1 cellular context compared by ENCODE assay signal in genomic region chr3:58237940-58238681, GRCh38.
TF ChIP-seq lines count a peak whose summit lies in the region.

No MANE protein-coding gene starts in this region.

TF ChIP-seq in HepG2, 621 proteins besides CTCF, POLR2A, EP300 and RAD21 (continued from another document and continues in another):
- TF ChIP-seq, protein P1, sequence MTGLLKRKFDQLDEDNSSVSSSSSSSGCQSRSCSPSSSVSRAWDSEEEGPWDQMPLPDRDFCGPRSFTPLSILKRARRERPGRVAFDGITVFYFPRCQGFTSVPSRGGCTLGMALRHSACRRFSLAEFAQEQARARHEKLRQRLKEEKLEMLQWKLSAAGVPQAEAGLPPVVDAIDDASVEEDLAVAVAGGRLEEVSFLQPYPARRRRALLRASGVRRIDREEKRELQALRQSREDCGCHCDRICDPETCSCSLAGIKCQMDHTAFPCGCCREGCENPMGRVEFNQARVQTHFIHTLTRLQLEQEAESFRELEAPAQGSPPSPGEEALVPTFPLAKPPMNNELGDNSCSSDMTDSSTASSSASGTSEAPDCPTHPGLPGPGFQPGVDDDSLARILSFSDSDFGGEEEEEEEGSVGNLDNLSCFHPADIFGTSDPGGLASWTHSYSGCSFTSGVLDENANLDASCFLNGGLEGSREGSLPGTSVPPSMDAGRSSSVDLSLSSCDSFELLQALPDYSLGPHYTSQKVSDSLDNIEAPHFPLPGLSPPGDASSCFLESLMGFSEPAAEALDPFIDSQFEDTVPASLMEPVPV (CRISPR knock-in tag; IDR thresholded peaks at IDR 0.05) = peak; percentile 60; the same call in 1 of the 2 replicates
- TF ChIP-seq TOE1 (CRISPR knock-in tag; IDR thresholded peaks at IDR 0.05) (no peak), SP140L (CRISPR knock-in tag; IDR thresholded peaks at IDR 0.05; ENCODE audit: borderline replicate concordance) (no peak), NFATC3 (CRISPR knock-in tag; IDR thresholded peaks at IDR 0.05) (no peak), ZNF772 (CRISPR knock-in tag; IDR thresholded peaks at IDR 0.05) (no peak; the same call in 1 of the 2 replicates), TBP (CRISPR knock-in tag; IDR thresholded peaks at IDR 0.05) (no peak), ZBTB42 (CRISPR knock-in tag; IDR thresholded peaks at IDR 0.05) (no peak), ZBTB7B (CRISPR knock-in tag; IDR thresholded peaks at IDR 0.05) (0 out of 2 replicates have a peak, but pooled peaks have one; percentile 53), SRY (CRISPR knock-in tag; IDR thresholded peaks at IDR 0.05) (no peak; the same call in 1 of the 2 replicates), ZBTB7A (CRISPR knock-in tag; IDR thresholded peaks at IDR 0.05) (no peak), PRDM15 (CRISPR knock-in tag; IDR thresholded peaks at IDR 0.05) (no peak), RAD51 (IDR thresholded peaks at IDR 0.05; ENCODE audit: borderline replicate concordance) (no peak), ZXDC (CRISPR knock-in tag; IDR thresholded peaks at IDR 0.05) (0 out of 2 replicates have a peak, but pooled peaks have one; percentile 38), ZHX1 (CRISPR knock-in tag; IDR thresholded peaks at IDR 0.05; ENCODE audit: low read depth) (no peak), FOXA1 (IDR thresholded peaks at IDR 0.05) (no peak), FOXA1 (CRISPR knock-in tag; IDR thresholded peaks at IDR 0.05) (no peak), ZNF280B (CRISPR knock-in tag; IDR thresholded peaks at IDR 0.05; ENCODE audit: borderline replicate concordance) (peak; percentile 66; the same call in 1 of the 2 replicates), FOXM1 (CRISPR knock-in tag; IDR thresholded peaks at IDR 0.05) (no peak), MYC (CRISPR knock-in tag; IDR thresholded peaks at IDR 0.05; ENCODE audit: borderline replicate concordance) (peak; percentile 79), EZH2 (conservative IDR thresholded peaks at IDR 0.05; ENCODE audit: low read depth, low read length) (no peak), ZNF800 (CRISPR knock-in tag; IDR thresholded peaks at IDR 0.05) (0 out of 2 replicates have a peak, but pooled peaks have one; percentile 56), TBX3 (IDR thresholded peaks at IDR 0.05; ENCODE audit: borderline replicate concordance) (peak; percentile 22; the same call in 1 of the 2 replicates), GABPB1 (CRISPR knock-in tag; IDR thresholded peaks at IDR 0.05) (0 out of 2 replicates have a peak, but pooled peaks have one; percentile 28), ZNF275 (CRISPR knock-in tag; IDR thresholded peaks at IDR 0.05; ENCODE audit: borderline replicate concordance) (0 out of 2 replicates have a peak, but pooled peaks have one; percentile 29), CAMTA2 (CRISPR knock-in tag; IDR thresholded peaks at IDR 0.05; ENCODE audit: borderline replicate concordance) (no peak), BORCS8-MEF2B (CRISPR knock-in tag; IDR thresholded peaks at IDR 0.05) (peak; percentile 86)
- TF ChIP-seq, protein P2, sequence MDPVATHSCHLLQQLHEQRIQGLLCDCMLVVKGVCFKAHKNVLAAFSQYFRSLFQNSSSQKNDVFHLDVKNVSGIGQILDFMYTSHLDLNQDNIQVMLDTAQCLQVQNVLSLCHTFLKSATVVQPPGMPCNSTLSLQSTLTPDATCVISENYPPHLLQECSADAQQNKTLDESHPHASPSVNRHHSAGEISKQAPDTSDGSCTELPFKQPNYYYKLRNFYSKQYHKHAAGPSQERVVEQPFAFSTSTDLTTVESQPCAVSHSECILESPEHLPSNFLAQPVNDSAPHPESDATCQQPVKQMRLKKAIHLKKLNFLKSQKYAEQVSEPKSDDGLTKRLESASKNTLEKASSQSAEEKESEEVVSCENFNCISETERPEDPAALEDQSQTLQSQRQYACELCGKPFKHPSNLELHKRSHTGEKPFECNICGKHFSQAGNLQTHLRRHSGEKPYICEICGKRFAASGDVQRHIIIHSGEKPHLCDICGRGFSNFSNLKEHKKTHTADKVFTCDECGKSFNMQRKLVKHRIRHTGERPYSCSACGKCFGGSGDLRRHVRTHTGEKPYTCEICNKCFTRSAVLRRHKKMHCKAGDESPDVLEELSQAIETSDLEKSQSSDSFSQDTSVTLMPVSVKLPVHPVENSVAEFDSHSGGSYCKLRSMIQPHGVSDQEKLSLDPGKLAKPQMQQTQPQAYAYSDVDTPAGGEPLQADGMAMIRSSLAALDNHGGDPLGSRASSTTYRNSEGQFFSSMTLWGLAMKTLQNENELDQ (CRISPR knock-in tag; IDR thresholded peaks at IDR 0.05; ENCODE audit: borderline replicate concordance) = no peak
- TF ChIP-seq, protein P3, sequence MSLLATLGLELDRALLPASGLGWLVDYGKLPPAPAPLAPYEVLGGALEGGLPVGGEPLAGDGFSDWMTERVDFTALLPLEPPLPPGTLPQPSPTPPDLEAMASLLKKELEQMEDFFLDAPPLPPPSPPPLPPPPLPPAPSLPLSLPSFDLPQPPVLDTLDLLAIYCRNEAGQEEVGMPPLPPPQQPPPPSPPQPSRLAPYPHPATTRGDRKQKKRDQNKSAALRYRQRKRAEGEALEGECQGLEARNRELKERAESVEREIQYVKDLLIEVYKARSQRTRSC (CRISPR knock-in tag; IDR thresholded peaks at IDR 0.05; ENCODE audit: low read depth) = no peak
- TF ChIP-seq, protein P4, sequence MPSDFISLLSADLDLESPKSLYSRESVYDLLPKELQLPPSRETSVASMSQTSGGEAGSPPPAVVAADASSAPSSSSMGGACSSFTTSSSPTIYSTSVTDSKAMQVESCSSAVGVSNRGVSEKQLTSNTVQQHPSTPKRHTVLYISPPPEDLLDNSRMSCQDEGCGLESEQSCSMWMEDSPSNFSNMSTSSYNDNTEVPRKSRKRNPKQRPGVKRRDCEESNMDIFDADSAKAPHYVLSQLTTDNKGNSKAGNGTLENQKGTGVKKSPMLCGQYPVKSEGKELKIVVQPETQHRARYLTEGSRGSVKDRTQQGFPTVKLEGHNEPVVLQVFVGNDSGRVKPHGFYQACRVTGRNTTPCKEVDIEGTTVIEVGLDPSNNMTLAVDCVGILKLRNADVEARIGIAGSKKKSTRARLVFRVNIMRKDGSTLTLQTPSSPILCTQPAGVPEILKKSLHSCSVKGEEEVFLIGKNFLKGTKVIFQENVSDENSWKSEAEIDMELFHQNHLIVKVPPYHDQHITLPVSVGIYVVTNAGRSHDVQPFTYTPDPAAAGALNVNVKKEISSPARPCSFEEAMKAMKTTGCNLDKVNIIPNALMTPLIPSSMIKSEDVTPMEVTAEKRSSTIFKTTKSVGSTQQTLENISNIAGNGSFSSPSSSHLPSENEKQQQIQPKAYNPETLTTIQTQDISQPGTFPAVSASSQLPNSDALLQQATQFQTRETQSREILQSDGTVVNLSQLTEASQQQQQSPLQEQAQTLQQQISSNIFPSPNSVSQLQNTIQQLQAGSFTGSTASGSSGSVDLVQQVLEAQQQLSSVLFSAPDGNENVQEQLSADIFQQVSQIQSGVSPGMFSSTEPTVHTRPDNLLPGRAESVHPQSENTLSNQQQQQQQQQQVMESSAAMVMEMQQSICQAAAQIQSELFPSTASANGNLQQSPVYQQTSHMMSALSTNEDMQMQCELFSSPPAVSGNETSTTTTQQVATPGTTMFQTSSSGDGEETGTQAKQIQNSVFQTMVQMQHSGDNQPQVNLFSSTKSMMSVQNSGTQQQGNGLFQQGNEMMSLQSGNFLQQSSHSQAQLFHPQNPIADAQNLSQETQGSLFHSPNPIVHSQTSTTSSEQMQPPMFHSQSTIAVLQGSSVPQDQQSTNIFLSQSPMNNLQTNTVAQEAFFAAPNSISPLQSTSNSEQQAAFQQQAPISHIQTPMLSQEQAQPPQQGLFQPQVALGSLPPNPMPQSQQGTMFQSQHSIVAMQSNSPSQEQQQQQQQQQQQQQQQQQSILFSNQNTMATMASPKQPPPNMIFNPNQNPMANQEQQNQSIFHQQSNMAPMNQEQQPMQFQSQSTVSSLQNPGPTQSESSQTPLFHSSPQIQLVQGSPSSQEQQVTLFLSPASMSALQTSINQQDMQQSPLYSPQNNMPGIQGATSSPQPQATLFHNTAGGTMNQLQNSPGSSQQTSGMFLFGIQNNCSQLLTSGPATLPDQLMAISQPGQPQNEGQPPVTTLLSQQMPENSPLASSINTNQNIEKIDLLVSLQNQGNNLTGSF (CRISPR knock-in tag; IDR thresholded peaks at IDR 0.05) = no peak
